8 cellular contexts compared by ENCODE assay signal in the genomic region with DNA sequence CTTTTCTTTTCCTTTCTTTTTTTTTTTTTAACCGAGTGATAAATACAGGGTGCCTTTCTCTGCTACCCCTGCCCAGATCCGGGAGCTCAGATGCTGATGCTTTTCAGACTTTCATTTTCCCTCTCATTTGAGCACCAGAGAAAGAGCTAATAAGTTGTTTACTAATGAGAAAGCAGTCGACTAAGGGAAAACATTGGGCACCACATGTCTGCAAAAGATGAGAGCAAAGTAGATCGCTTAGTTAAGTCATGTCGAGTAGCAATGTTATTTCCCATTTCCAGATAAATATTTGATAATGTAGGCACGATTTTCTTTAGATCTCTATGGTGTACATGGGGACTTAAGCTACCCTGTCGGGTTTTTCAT. TPM values are rescaled to one million over a fixed set of nuclear protein-coding genes. Genes with fewer than 3 reads are reported as not detected.
DNase-seq lines count a peak whose midpoint lies in the region; ATAC-seq, FAIRE-seq and TF ChIP-seq lines count a peak whose summit lies in the region.

No MANE protein-coding gene starts in this region.

- peak; percentile 6 for ATAC-seq in GM12878
- no peak for ATAC-seq in memory B cell (ENCODE audit: low read depth)

- H3K9me3 ChIP-seq in ES-I3 (ENCODE audit: control insufficient read depth, insufficient read depth, low read length): no peaks in the 10 kb centered on the region
- H3K9me3 ChIP-seq in HUES6 (ENCODE audit: control insufficient read depth, insufficient read depth, low read depth, low read length): no peaks in the 10 kb centered on the region
- H3K9me3 ChIP-seq in GM12878 (replicated peaks; ENCODE audit: control insufficient read depth, insufficient read depth, low read length): no peaks in the 10 kb centered on the region; the same call in 1 of the 3 replicates

- TF ChIP-seq CTCF in GM12878 (IDR thresholded peaks at IDR 0.05 in 2 of 3, conservative IDR thresholded peaks at IDR 0.05 in 1 of 3; ENCODE audit: control insufficient read depth in 2 of 3, extremely low read depth in 1 of 3, insufficient read depth in 1 of 3, low read depth in 3 of 3, low read length in 3 of 3): no peak

- FAIRE-seq in GM12878 (lab: Jason Lieb, UNC): peak; percentile 35

- WGBS in GM12878 (ENCODE audit: insufficient coverage, insufficient replicate concordance, low lambda C conversion rate, missing lambda C conversion rate): 0% methylated on average over 6 of the region's 7 CpGs

- DNase-seq in GM12878 (ENCODE audit: low read depth, low spot score) (no peak), memory B cell (ENCODE audit: low spot score in 2 of 2) (no peak), HuH-7.5 (ENCODE audit: low spot score) (no peak), COLO829 (ENCODE audit: low spot score) (no peak), inferior parietal cortex (ENCODE audit: extremely low spot score) (no peak)
- no peak for DNase-seq in activated CD8-positive, alpha-beta memory T cell treated with anti-CD3 and anti-CD28 coated beads, Interleukin-2, amount 50 U/mL, for 48 hours

- peak overlapping the region; percentile 74; the same call in 1 of the 2 replicates for H2AFZ ChIP-seq in GM12878 (ENCODE audit: control insufficient read depth, low read depth, low read length)

- TF ChIP-seq RAD21 in GM12878 (IDR thresholded peaks at IDR 0.05; ENCODE audit: insufficient read depth, low read depth, low read length): no peak

- H3K4me3 ChIP-seq in HUES6 (ENCODE audit: low read depth, low read length): peak overlapping the region; percentile 73
- H3K4me3 ChIP-seq in GM12878: peak overlapping the region; percentile 95

- H3K36me3 Mint-ChIP-seq in memory B cell: peaks cover 4% of the 10 kb centered on the region

- in situ Hi-C loops in GM12878 (cut with MboI): loop anchor here (25.0 kb wide), 1 partner anchor 1773 kb away; the partner anchor contains the start of genes HS2ST1 and SELENOF

- H3K4me1 ChIP-seq in ES-I3 (ENCODE audit: insufficient read depth, low read length) (no peaks in the 10 kb centered on the region; the same call in none of the 2 replicates), HUES6 (ENCODE audit: control insufficient read depth, insufficient read depth, low read length) (0 out of 2 replicates have a peak, but pooled peaks cover 6% of the 10 kb centered on the region), GM12878 (ENCODE audit: control insufficient read depth, insufficient read depth, low read length) (no peaks in the 10 kb centered on the region)

- H3K9ac ChIP-seq in ES-I3 (ENCODE audit: low read depth, low read length) (peak overlapping the region; percentile 83), HUES6 (ENCODE audit: low read length) (peak overlapping the region; percentile 33), GM12878 (ENCODE audit: control insufficient read depth, insufficient read depth, low read length) (peak overlapping the region; percentile 85)

- RAD21 ChIA-PET in GM12878 (lab: Charles Lee; ENCODE audit: unreplicated experiment): interaction anchor here (0.7 to 6.0 kb wide), 10 partner anchors 9 to 193 kb away, joined by 3 to 66 read pairs (median 6); no protein-coding TSS in a partner anchor

- POLR2A ChIA-PET in GM12878 (lab: Charles Lee): interaction anchor here (0.6 to 3.3 kb wide), 12 partner anchors 9 to 578 kb away, joined by 3 to 17 read pairs (median 4); partner anchors contain the start of gene GTF2B

- TSS peak; percentile 57 for BruUV-seq in GM12878 (replicated peaks; lab: Mats Ljungman, UMichigan)

- H3K79me2 ChIP-seq in GM12878 (ENCODE audit: control insufficient read depth, insufficient read depth, low read length): peaks cover 63% of the 10 kb centered on the region

- H3K27ac ChIP-seq in HUES6 (ENCODE audit: low read depth, low read length): peak overlapping the region; percentile 88
- peak overlapping the region; percentile 86 for H3K27ac ChIP-seq in GM12878 (ENCODE audit: control insufficient read depth, insufficient read depth)

- no peaks in the 10 kb centered on the region for H4K20me1 ChIP-seq in GM12878 (ENCODE audit: control insufficient read depth, insufficient read depth)

- intact Hi-C loops in GM12878 (cut with micrococcal nuclease; ENCODE audit: unreplicated experiment): no loop called here

- CTCF ChIA-PET in GM12878 (lab: Yijun Ruan, JAX): interaction anchor here (1.1 to 9.0 kb wide), 10 partner anchors 11 to 203 kb away, joined by 3 to 123 read pairs (median 8); no protein-coding TSS in a partner anchor

- no peak for TF ChIP-seq POLR2A in GM12878 (IDR thresholded peaks at IDR 0.05; ENCODE audit: low read depth, low read length)

- no peaks in the 10 kb centered on the region for H3K27me3 Mint-ChIP-seq in memory B cell

- no peaks in the 10 kb centered on the region for H3K9me3 Mint-ChIP-seq in memory B cell

- H3K4me3 Mint-ChIP-seq in memory B cell: peak overlapping the region; percentile 98

- H3K27me3 ChIP-seq in HUES6 (ENCODE audit: control insufficient read depth, insufficient read depth, low read length): no peaks in the 10 kb centered on the region
- H3K27me3 ChIP-seq in GM12878 (replicated peaks in 1 of 2; ENCODE audit: control insufficient read depth in 2 of 2, insufficient read depth in 2 of 2, low read length in 1 of 2): no peaks in the 10 kb centered on the region

- no peak for TF ChIP-seq EP300 in GM12878 (IDR thresholded peaks at IDR 0.05; ENCODE audit: borderline replicate concordance in 1 of 2, control insufficient read depth in 1 of 2, low read depth in 2 of 2, low read length in 2 of 2)

- H3K4me2 ChIP-seq in GM12878 (ENCODE audit: control insufficient read depth, insufficient read depth): peak overlapping the region; percentile 52

- peak overlapping the region; percentile 95 for H3K27ac Mint-ChIP-seq in memory B cell

- no peaks in the 10 kb centered on the region for H3K36me3 ChIP-seq in ES-I3 (ENCODE audit: insufficient read depth, low read length)
- 0 out of 2 replicates have a peak, but pooled peaks cover 4% of the 10 kb centered on the region for H3K36me3 ChIP-seq in HUES6 (ENCODE audit: control insufficient read depth, insufficient read depth, low read length)
- no peaks in the 10 kb centered on the region for H3K36me3 ChIP-seq in GM12878 (ENCODE audit: control insufficient read depth in 2 of 2, insufficient read depth in 2 of 2, low read length in 1 of 2)

- H3K4me1 Mint-ChIP-seq in memory B cell: peaks cover 20% of the 10 kb centered on the region

- SMC1A ChIA-PET in GM12878 (lab: Charles Lee; ENCODE audit: uncharacterized antibody, unreplicated experiment): interaction anchor here (0.7 to 9.1 kb wide), 22 partner anchors 9 to 942 kb away, joined by 3 to 72 read pairs (median 4); no protein-coding TSS in a partner anchor

TF ChIP-seq in GM12878, 131 proteins besides CTCF, POLR2A, EP300 and RAD21 (continues in another document):
- no peak for TF ChIP-seq CHD1 (IDR thresholded peaks at IDR 0.05; ENCODE audit: low read depth, low read length)
- TF ChIP-seq STAT3 (IDR thresholded peaks at IDR 0.05; ENCODE audit: low read depth, low read length): no peak
- TF ChIP-seq, protein P1, sequence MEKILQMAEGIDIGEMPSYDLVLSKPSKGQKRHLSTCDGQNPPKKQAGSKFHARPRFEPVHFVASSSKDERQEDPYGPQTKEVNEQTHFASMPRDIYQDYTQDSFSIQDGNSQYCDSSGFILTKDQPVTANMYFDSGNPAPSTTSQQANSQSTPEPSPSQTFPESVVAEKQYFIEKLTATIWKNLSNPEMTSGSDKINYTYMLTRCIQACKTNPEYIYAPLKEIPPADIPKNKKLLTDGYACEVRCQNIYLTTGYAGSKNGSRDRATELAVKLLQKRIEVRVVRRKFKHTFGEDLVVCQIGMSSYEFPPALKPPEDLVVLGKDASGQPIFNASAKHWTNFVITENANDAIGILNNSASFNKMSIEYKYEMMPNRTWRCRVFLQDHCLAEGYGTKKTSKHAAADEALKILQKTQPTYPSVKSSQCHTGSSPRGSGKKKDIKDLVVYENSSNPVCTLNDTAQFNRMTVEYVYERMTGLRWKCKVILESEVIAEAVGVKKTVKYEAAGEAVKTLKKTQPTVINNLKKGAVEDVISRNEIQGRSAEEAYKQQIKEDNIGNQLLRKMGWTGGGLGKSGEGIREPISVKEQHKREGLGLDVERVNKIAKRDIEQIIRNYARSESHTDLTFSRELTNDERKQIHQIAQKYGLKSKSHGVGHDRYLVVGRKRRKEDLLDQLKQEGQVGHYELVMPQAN (conservative IDR thresholded peaks at IDR 0.05): 0 out of 2 replicates have a peak, but pooled peaks have one; percentile 16
- TF ChIP-seq ZNF217 (IDR thresholded peaks at IDR 0.05): no peak
- no peak for TF ChIP-seq SIX5 (IDR thresholded peaks at IDR 0.05; ENCODE audit: low read depth, low read length, severe bottlenecking)
- no peak for TF ChIP-seq HDGF (IDR thresholded peaks at IDR 0.05)
- TF ChIP-seq KDM1A (IDR thresholded peaks at IDR 0.05; ENCODE audit: borderline replicate concordance): no peak
- no peak for TF ChIP-seq ZNF384 (IDR thresholded peaks at IDR 0.05; ENCODE audit: borderline replicate concordance, low read depth, low read length)
- no peak for TF ChIP-seq MXI1 (IDR thresholded peaks at IDR 0.05; ENCODE audit: low read depth, low read length)
- no peak for TF ChIP-seq SMARCA5 (IDR thresholded peaks at IDR 0.05)
- TF ChIP-seq USF2 (IDR thresholded peaks at IDR 0.05; ENCODE audit: borderline replicate concordance, low read depth, low read length): no peak

RNA-seq across cellular contexts. Expression of gene PKN2, which starts 1.1 kb away (rescaled TPM):
- 128 and 134 TPM in 2 replicates for total RNA-seq in GM12878 (2013; cell fraction: nucleolus; rRNA removed)
- total RNA-seq in GM12878 (2014; rRNA removed) (9.9 and 10.9 TPM in 2 replicates), GM12878 (2014; rRNA removed; fragmentation: Illumina TruSeq; extraction: Trizol) (17.0 and 18.9 TPM in 2 replicates), GM12878 (2021) (13.3 and 14.1 TPM in 2 replicates)
- 16.0 TPM for polyA plus RNA-seq in GM12878 (2011; ENCODE audit: low read depth)
- polyA plus RNA-seq in GM12878 (2011; rRNA removed) (18.3 and 33.2 TPM in 2 replicates), GM12878 (2014; fragmentation: Illumina TruSeq; extraction: Trizol) (17.0 and 24.9 TPM in 2 replicates), GM12878 (2014; fragmentation: Nextera tagmentation; extraction: Ambion mirVana) (1 to 10 TPM; 2.6 to 3.8 TPM), GM12878 (2014; rRNA removed) (11.5 and 13.9 TPM in 2 replicates), GM12878 (2016; fragmentation: Nextera tagmentation; extraction: Ambion mirVana) (10 to 100 TPM; 11.7 to 12.4 TPM)
- polyA plus RNA-seq in GM12878 (2011; cell fraction: cytosol; rRNA removed): 4.1 and 4.6 TPM in 2 replicates
- 39.4 and 45.8 TPM in 2 replicates for polyA plus RNA-seq in GM12878 (2011; cell fraction: nucleus; rRNA removed)
- polyA plus RNA-seq in GM12878 (2012): 9.5 and 13.4 TPM in 2 replicates
- 14.6 and 19.4 TPM in 2 replicates for polyA minus RNA-seq in GM12878 (2011; rRNA and poly(A)+ RNA removed)
- 7.6 and 10.2 TPM in 2 replicates for polyA minus RNA-seq in GM12878 (2011; cell fraction: cytosol; rRNA and poly(A)+ RNA removed)
- 22.7 and 26.3 TPM in 2 replicates for polyA minus RNA-seq in GM12878 (2011; cell fraction: nucleus; rRNA and poly(A)+ RNA removed)

Comparison
In these comparisons a context has a peak if more than half of its experiments do, and no peak if none do; other contexts are left out.
1. H3K9ac ChIP-seq: peak in every context shown above with its lines; median percentile 85 in GM12878; 83 in ES-I3; 33 in HUES6.